Comparison of ENCODE assay signal across 1 cellular context in the genomic region with DNA sequence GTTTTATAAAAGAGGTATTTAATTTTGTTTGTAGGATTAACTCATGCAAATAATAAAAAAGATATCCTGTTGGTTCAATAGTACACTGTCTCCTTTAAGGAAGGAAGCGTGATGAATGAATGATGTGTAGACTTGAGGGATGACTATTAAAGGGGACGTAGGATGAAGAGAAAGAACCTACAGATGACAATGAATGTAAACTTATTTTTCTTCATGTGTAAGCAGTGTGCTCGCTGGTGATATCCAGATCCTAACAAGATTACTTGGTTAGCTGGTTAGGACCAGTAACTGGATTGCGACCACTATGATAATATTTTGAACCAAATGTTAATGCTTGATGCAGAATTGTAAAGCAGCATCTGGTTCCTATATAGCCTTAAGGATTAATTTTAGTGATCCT.
TF ChIP-seq lines count a peak whose summit lies in the region.

No MANE protein-coding gene starts in this region.

TF ChIP-seq in HepG2, 621 proteins besides CTCF, POLR2A, EP300 and RAD21:
- TF ChIP-seq MXI1 (IDR thresholded peaks at IDR 0.05; ENCODE audit: borderline replicate concordance, low read depth, low read length) (no peak), ZNF775 (CRISPR knock-in tag; IDR thresholded peaks at IDR 0.05; ENCODE audit: borderline replicate concordance) (no peak), ZNF550 (CRISPR knock-in tag; IDR thresholded peaks at IDR 0.05; ENCODE audit: borderline replicate concordance) (no peak), ZBTB42 (CRISPR knock-in tag; IDR thresholded peaks at IDR 0.05) (no peak), NCOA5 (CRISPR knock-in tag; IDR thresholded peaks at IDR 0.05) (no peak), MAZ (IDR thresholded peaks at IDR 0.05; ENCODE audit: borderline replicate concordance, low read depth, low read length) (no peak), MAZ (CRISPR knock-in tag; IDR thresholded peaks at IDR 0.05; ENCODE audit: low read depth) (no peak), MIER3 (CRISPR knock-in tag; IDR thresholded peaks at IDR 0.05; ENCODE audit: borderline replicate concordance) (no peak)
- TF ChIP-seq, protein P1, sequence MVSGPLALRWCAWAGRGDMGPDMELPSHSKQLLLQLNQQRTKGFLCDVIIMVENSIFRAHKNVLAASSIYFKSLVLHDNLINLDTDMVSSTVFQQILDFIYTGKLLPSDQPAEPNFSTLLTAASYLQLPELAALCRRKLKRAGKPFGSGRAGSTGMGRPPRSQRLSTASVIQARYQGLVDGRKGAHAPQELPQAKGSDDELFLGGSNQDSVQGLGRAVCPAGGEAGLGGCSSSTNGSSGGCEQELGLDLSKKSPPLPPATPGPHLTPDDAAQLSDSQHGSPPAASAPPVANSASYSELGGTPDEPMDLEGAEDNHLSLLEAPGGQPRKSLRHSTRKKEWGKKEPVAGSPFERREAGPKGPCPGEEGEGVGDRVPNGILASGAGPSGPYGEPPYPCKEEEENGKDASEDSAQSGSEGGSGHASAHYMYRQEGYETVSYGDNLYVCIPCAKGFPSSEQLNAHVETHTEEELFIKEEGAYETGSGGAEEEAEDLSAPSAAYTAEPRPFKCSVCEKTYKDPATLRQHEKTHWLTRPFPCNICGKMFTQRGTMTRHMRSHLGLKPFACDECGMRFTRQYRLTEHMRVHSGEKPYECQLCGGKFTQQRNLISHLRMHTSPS (CRISPR knock-in tag; IDR thresholded peaks at IDR 0.05; ENCODE audit: low read depth), result no peak
- TF ChIP-seq, protein P2, sequence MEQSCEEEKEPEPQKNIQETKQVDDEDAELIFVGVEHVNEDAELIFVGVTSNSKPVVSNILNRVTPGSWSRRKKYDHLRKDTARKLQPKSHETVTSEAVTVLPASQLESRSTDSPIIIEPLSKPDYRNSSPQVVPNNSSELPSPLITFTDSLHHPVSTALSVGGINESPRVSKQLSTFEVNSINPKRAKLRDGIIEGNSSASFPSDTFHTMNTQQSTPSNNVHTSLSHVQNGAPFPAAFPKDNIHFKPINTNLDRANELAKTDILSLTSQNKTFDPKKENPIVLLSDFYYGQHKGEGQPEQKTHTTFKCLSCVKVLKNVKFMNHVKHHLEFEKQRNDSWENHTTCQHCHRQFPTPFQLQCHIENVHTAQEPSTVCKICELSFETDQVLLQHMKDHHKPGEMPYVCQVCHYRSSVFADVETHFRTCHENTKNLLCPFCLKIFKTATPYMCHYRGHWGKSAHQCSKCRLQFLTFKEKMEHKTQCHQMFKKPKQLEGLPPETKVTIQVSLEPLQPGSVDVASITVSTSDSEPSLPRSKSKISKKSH (CRISPR knock-in tag; IDR thresholded peaks at IDR 0.05; ENCODE audit: borderline replicate concordance), result no peak
